ENCODE assay signal across 16 cellular contexts in the genomic region with DNA sequence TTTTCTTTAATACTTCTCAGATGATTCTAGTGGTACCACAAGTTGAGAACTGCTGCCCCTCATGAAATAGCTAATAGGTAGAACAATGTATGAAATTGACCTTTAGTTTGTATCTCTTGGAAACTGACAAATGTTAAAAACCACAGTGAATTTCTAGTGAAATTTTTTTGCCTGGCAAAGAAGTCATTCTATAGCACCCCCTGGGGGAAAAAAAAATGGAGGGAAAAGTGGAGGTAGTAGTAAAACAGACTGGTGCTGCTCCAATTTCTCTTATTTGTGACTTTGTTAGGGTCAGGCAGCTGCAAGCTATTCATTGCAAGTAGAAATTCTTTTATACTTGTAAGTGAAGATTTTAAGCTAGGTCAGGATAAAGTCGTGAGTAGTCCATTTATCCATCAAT.
DNase-seq lines count a peak whose midpoint lies in the region; TF ChIP-seq lines count a peak whose summit lies in the region.
"Had no signal": no experiment of that assay in that cellular context is flagged by ENCODE, and none has a peak within 500 bp of the region (broad histone marks: within the 10 kb centered on the region; RNA-seq: fewer than 3 reads in every experiment).

No MANE protein-coding gene starts in this region.

- H2AFZ ChIP-seq in MM.1S (ENCODE audit: low read length), result no peak overlapping the region
- no peak overlapping the region for H2AFZ ChIP-seq in mesenchymal stem cell (ENCODE audit: low read depth, low read length)

- no peak overlapping the region for H3K9ac ChIP-seq in MM.1S (ENCODE audit: low read length)
- no peak overlapping the region for H3K9ac ChIP-seq in mesenchymal stem cell (ENCODE audit: low read length)

- peak; percentile 23 for DNase-seq in NCI-H748 (lab: John Stamatoyannopoulos, UW; ENCODE audit: unreplicated experiment)
- no peak for DNase-seq in NCI-H748 treated with DMSO at 0.1 percent for 48 hours (lab: John Stamatoyannopoulos, UW)
- peak; percentile 48 for DNase-seq in MM.1S
- peak; percentile 15 for DNase-seq in choroid plexus epithelial cell (ENCODE audit: low read depth)
- DNase-seq in osteocyte (ENCODE audit: extremely low spot score, unreplicated experiment), result no peak
- DNase-seq in mesenchymal stem cell, result no peak
- DNase-seq in effector CD8-positive, alpha-beta T cell (lab: John Stamatoyannopoulos, UW), result no peak
- DNase-seq in uterus, result no peak
- DNase-seq: activated CD8-positive, alpha-beta memory T cell treated with anti-CD3 and anti-CD28 coated beads for 24 hours; activated naive CD4-positive, alpha-beta T cell treated with anti-CD3 and anti-CD28 coated beads, Interleukin-2, amount 50 U/mL, for 16 hours; gastrocnemius medialis; kidney; NCI-H1105; T-helper 2 cell had no signal

- H2BK120ac ChIP-seq in mesenchymal stem cell (ENCODE audit: low read depth, low read length), result no peak overlapping the region

- TF ChIP-seq CTCF in MM.1S (IDR thresholded peaks at IDR 0.05; ENCODE audit: low read length), result peak; percentile 64
- TF ChIP-seq CTCF in choroid plexus epithelial cell (conservative IDR thresholded peaks at IDR 0.05; ENCODE audit: low read depth, low read length), result peak; percentile 34
- TF ChIP-seq CTCF in osteocyte (IDR thresholded peaks at IDR 0.05), result peak; percentile 37
- TF ChIP-seq CTCF in uterus (IDR thresholded peaks at IDR 0.05), result no peak

- H2AK5ac ChIP-seq in mesenchymal stem cell (ENCODE audit: low read length, severe bottlenecking), result no peak overlapping the region

- H3K4me1 ChIP-seq in MM.1S (ENCODE audit: low read length), result no peaks in the 10 kb centered on the region
- no peaks in the 10 kb centered on the region for H3K4me1 ChIP-seq in mesenchymal stem cell (ENCODE audit: control insufficient read depth, insufficient read depth, low read depth, low read length)
- H3K4me1 ChIP-seq in uterus, result no peaks in the 10 kb centered on the region
- H3K4me1 ChIP-seq: gastrocnemius medialis had no signal

- WGBS in mesenchymal stem cell, result 15% methylated on average over 1 of the region's 1 CpG

- no peaks in the 10 kb centered on the region for H3K27me3 Mint-ChIP-seq in osteocyte (ENCODE audit: unreplicated experiment)

- H3K27ac ChIP-seq in MM.1S (ENCODE audit: low read length) (no peak overlapping the region), mesenchymal stem cell (ENCODE audit: low read length, poor library complexity, severe bottlenecking) (no peak overlapping the region), uterus (no peak overlapping the region)
- H3K27ac ChIP-seq: coronary artery, gastrocnemius medialis, HL-60 had no signal

- no peaks in the 10 kb centered on the region for H3K79me1 ChIP-seq in mesenchymal stem cell (replicated peaks; ENCODE audit: low read length, poor library complexity, severe bottlenecking)

- H3K9me2 ChIP-seq in MM.1S (replicated peaks; ENCODE audit: insufficient read depth, low read length), result no peaks in the 10 kb centered on the region

- H4K20me1 ChIP-seq in MM.1S (ENCODE audit: insufficient read depth, low read length), result no peaks in the 10 kb centered on the region

- H3K18ac ChIP-seq in mesenchymal stem cell (ENCODE audit: low read depth in 1 of 2, low read length in 2 of 2), result no peak overlapping the region

- H4K8ac ChIP-seq in mesenchymal stem cell (ENCODE audit: low read length), result no peak overlapping the region

- H4K91ac ChIP-seq in mesenchymal stem cell (ENCODE audit: low read length), result no peak overlapping the region

- no peaks in the 10 kb centered on the region for H3K36me3 Mint-ChIP-seq in osteocyte (ENCODE audit: unreplicated experiment)

- H3K36me3 ChIP-seq in MM.1S (replicated peaks; ENCODE audit: insufficient read depth, low read length) (no peaks in the 10 kb centered on the region), mesenchymal stem cell (ENCODE audit: control insufficient read depth in 1 of 2, insufficient read depth in 2 of 2, low read depth in 1 of 2, low read length in 2 of 2) (no peaks in the 10 kb centered on the region), uterus (no peaks in the 10 kb centered on the region)
- H3K36me3 ChIP-seq: gastrocnemius medialis had no signal

- H3K4me1 Mint-ChIP-seq in osteocyte (ENCODE audit: unreplicated experiment), result no peaks in the 10 kb centered on the region

- H3K9me3 Mint-ChIP-seq in osteocyte (ENCODE audit: unreplicated experiment), result no peaks in the 10 kb centered on the region

- H3K4me3 Mint-ChIP-seq in osteocyte (ENCODE audit: unreplicated experiment), result no peak overlapping the region

- H3K14ac ChIP-seq in mesenchymal stem cell (ENCODE audit: low read length in 2 of 2), result no peak overlapping the region

- H3K27me3 ChIP-seq in MM.1S (replicated peaks; ENCODE audit: insufficient read depth, low read length), result no peaks in the 10 kb centered on the region
- H3K27me3 ChIP-seq in mesenchymal stem cell (ENCODE audit: control insufficient read depth in 1 of 2, insufficient read depth in 1 of 2, low read length in 2 of 2), result no peaks in the 10 kb centered on the region
- H3K27me3 ChIP-seq in uterus, result no peaks in the 10 kb centered on the region
- H3K27me3 ChIP-seq: gastrocnemius medialis had no signal

- H2BK12ac ChIP-seq in mesenchymal stem cell (ENCODE audit: low read length in 2 of 2), result no peak overlapping the region

- H3K9me3 ChIP-seq in MM.1S (replicated peaks; ENCODE audit: insufficient read depth, low read length), result no peaks in the 10 kb centered on the region
- no peaks in the 10 kb centered on the region for H3K9me3 ChIP-seq in mesenchymal stem cell (ENCODE audit: control insufficient read depth, low read length)
- H3K9me3 ChIP-seq in uterus, result no peaks in the 10 kb centered on the region
- H3K9me3 ChIP-seq: gastrocnemius medialis had no signal

- H3K27ac Mint-ChIP-seq in osteocyte (ENCODE audit: unreplicated experiment), result no peak overlapping the region

- no peaks in the 10 kb centered on the region for H3K79me2 ChIP-seq in MM.1S (ENCODE audit: low read length)

- no peak overlapping the region for H2BK15ac ChIP-seq in mesenchymal stem cell (ENCODE audit: low read depth, poor library complexity, severe bottlenecking)

- H3F3A ChIP-seq in MM.1S (ENCODE audit: insufficient read depth, low read length), result no peaks in the 10 kb centered on the region

- no peak overlapping the region for H3K4me3 ChIP-seq in MM.1S (ENCODE audit: low read length)
- no peak overlapping the region for H3K4me3 ChIP-seq in choroid plexus epithelial cell (ENCODE audit: low read depth, low read length)
- no peak overlapping the region for H3K4me3 ChIP-seq in mesenchymal stem cell (ENCODE audit: insufficient read depth in 1 of 2, low read depth in 1 of 2, low read length in 2 of 2)
- H3K4me3 ChIP-seq in uterus, result no peak overlapping the region
- H3K4me3 ChIP-seq: coronary artery, gastrocnemius medialis had no signal

- H3K4me2 ChIP-seq in MM.1S (ENCODE audit: low read depth, low read length), result no peak overlapping the region
- H3K4me2 ChIP-seq in mesenchymal stem cell (ENCODE audit: low read length, poor library complexity, severe bottlenecking), result no peak overlapping the region

- TF ChIP-seq POLR2A in uterus (IDR thresholded peaks at IDR 0.05), result no peak

- H3K23ac ChIP-seq in mesenchymal stem cell (ENCODE audit: low read length in 2 of 2), result no peak overlapping the region

- intact Hi-C loops in uterus (cut with DNase I; ENCODE audit: low total_unique reads), result no loop called here

- H2BK5ac ChIP-seq in mesenchymal stem cell (ENCODE audit: low read depth, low read length, poor library complexity, severe bottlenecking), result no peak overlapping the region

- no peak overlapping the region for H3K4ac ChIP-seq in mesenchymal stem cell (ENCODE audit: low read depth in 1 of 2, low read length in 2 of 2)

Comparison
In these comparisons a context has a peak if more than half of its experiments do, and no peak if none do; other contexts are left out.
1. DNase-seq: peak in NCI-H748 (single experiment), MM.1S (single experiment) and choroid plexus epithelial cell (single experiment); none in NCI-H748 treated with DMSO at 0.1 percent for 48 hours (single experiment), osteocyte (single experiment), mesenchymal stem cell (single experiment), effector CD8-positive, alpha-beta T cell (single experiment) and uterus (0 of 2).
2. CTCF ChIP-seq: peak in MM.1S (single experiment), choroid plexus epithelial cell (single experiment) and osteocyte (single experiment); none in uterus (0 of 4).